30 cellular contexts compared by ENCODE assay signal in genomic region chr4:10366628-10367027, GRCh38.
"Had no signal": no experiment of that assay in that cellular context is flagged by ENCODE, and none has a peak within 500 bp of the region (broad histone marks: within the 10 kb centered on the region; RNA-seq: fewer than 3 reads in every experiment).

No MANE protein-coding gene starts in this region.

- H3K27ac ChIP-seq: esophagus muscularis mucosa, heart right ventricle, lower lobe of right lung, neutrophil, pancreas, right lobe of liver, stomach, testis, tibial artery, upper lobe of left lung had no signal

- H3K4me3 ChIP-seq: esophagus muscularis mucosa, heart right ventricle, lower lobe of right lung, mucosa of descending colon, pancreas, right lobe of liver, stomach, testis, tibial artery, upper lobe of left lung had no signal

- H3K27me3 ChIP-seq: esophagus muscularis mucosa, pancreas, right lobe of liver, stomach, testis, tibial artery, upper lobe of left lung had no signal

- DNase-seq: cerebellar nuclear complex; cortex of kidney; effector memory CD8-positive, alpha-beta T cell; foreskin melanocyte; glutamatergic neuron; heart right ventricle; hypothalamus; immature natural killer cell; islet precursor cell; left ventricle myocardium superior; lower lobe of right lung; mucosa of descending colon; naive B cell; pancreas; right lobe of liver; small intestine; stimulated activated CD4-positive, alpha-beta T cell treated with anti-CD3 and anti-CD28 coated beads, Interleukin-12 subunit alpha, Interleukin-12 subunit beta, amount 100 ng/mL, for 4 hours; stimulated activated CD4-positive, alpha-beta T cell treated with anti-CD3 and anti-CD28 coated beads, Interleukin-1b, Interleukin-23, amount 100 ng/mL, for 48 hours; stimulated activated CD4-positive, alpha-beta T cell treated with anti-CD3 and anti-CD28 coated beads, Interleukin-4, amount 100 ng/mL, for 1 hour; stimulated activated CD8-positive, alpha-beta memory T cell treated with anti-CD3 and anti-CD28 coated beads, Interleukin-4, amount 100 ng/mL, for 48 hours; stimulated activated naive CD4-positive, alpha-beta T cell; stomach; testis; tibial artery; upper lobe of left lung had no signal

- ATAC-seq: effector memory CD8-positive, alpha-beta T cell; heart right ventricle; left ventricle myocardium superior; lower lobe of right lung; mucosa of descending colon; natural killer cell treated with Interleukin-12 subunit alpha and Interleukin-12 subunit beta and Interleukin-15 and Interleukin-18, amount 100 ng/mL, for 72 hours; pancreas; right lobe of liver had no signal

- H3K4me1 ChIP-seq: esophagus muscularis mucosa, heart right ventricle, lower lobe of right lung, pancreas, right lobe of liver, stomach, testis, tibial artery, upper lobe of left lung had no signal

- H3K36me3 ChIP-seq: esophagus muscularis mucosa, heart right ventricle, lower lobe of right lung, neutrophil, pancreas, right lobe of liver, stomach, tibial artery, upper lobe of left lung had no signal

- H3K27ac Mint-ChIP-seq: effector memory CD8-positive, alpha-beta T cell; immature natural killer cell; memory B cell; natural killer cell treated with Interleukin-12 subunit alpha and Interleukin-12 subunit beta and Interleukin-15 and Interleukin-18, amount 100 ng/mL, for 72 hours had no signal

- H3K4me3 Mint-ChIP-seq: effector memory CD8-positive, alpha-beta T cell; immature natural killer cell; memory B cell; natural killer cell treated with Interleukin-12 subunit alpha and Interleukin-12 subunit beta and Interleukin-15 and Interleukin-18, amount 100 ng/mL, for 72 hours; neural crest cell had no signal

- H3K9me3 Mint-ChIP-seq: immature natural killer cell; memory B cell; naive B cell; natural killer cell treated with Interleukin-12 subunit alpha and Interleukin-12 subunit beta and Interleukin-15 and Interleukin-18, amount 100 ng/mL, for 72 hours had no signal

- H3K9me3 ChIP-seq: esophagus muscularis mucosa, heart right ventricle, lower lobe of right lung, mucosa of descending colon, neutrophil, pancreas, right lobe of liver, stomach, testis, tibial artery, upper lobe of left lung had no signal

- H3K4me1 Mint-ChIP-seq: immature natural killer cell, memory B cell, naive B cell, neural crest cell had no signal

- H3K36me3 Mint-ChIP-seq: immature natural killer cell; memory B cell; naive B cell; natural killer cell treated with Interleukin-12 subunit alpha and Interleukin-12 subunit beta and Interleukin-15 and Interleukin-18, amount 100 ng/mL, for 72 hours had no signal
